In the genomic region with DNA sequence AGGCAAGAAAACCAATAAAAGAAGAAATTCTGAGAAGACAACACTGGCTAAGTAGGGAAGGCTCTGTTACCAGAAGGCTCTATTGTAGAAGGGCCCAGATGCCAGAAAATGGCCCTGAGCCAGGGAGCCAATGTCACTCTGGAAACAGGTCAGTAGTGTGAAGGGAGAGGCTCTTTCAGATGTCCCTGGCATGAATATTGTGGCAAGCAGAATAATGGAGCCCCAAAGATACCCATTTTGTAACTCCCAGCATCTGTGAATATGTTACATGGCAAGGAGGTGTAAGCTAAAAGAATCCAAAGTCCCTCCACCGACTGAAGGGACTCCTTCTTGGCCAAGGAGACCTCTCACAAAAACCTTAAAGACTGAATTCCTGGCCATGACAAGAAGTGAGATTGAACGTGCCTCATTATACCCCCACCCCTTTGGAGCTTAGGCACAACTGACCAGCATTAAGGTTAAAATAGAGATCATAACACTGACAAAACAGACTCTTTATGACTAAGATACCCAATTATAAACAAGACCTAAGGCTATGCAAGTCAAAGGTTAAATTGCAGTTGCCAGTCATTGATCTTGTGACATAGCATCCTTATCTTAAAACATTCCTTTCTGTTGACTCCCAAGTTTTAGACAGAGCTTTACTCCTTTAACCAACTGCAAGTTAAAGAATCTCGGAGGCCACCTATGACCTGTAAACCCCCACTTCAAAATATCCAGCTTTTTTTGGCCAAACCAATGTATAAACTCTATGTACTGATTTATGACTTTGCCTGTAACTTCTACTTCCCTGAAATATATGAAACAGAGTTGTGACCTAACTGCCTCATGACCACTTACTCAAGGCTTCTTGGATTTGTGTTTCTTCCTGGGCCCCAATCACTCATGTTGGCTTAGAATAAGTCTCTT, we compare ENCODE assay signal across 1 cellular context.
TF ChIP-seq lines count a peak whose summit lies in the region.

No MANE protein-coding gene starts in this region.

TF ChIP-seq in endothelial cell of umbilical vein, 7 proteins besides CTCF, POLR2A, EP300 and RAD21 (continued from another document):
- TF ChIP-seq, protein P1, sequence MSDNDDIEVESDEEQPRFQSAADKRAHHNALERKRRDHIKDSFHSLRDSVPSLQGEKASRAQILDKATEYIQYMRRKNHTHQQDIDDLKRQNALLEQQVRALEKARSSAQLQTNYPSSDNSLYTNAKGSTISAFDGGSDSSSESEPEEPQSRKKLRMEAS (IDR thresholded peaks at IDR 0.05; ENCODE audit: insufficient read depth, insufficient read length) = no peak
- TF ChIP-seq POLR2AphosphoS5 (IDR thresholded peaks at IDR 0.05; ENCODE audit: insufficient read depth, low read depth, low read length) (peak; percentile 29), MYC (IDR thresholded peaks at IDR 0.05; ENCODE audit: low read depth, low read length) (no peak), EZH2 (IDR thresholded peaks at IDR 0.05; ENCODE audit: borderline replicate concordance, low read depth, low read length, severe bottlenecking) (no peak)
